1 cellular context compared by ENCODE assay signal in the genomic region with DNA sequence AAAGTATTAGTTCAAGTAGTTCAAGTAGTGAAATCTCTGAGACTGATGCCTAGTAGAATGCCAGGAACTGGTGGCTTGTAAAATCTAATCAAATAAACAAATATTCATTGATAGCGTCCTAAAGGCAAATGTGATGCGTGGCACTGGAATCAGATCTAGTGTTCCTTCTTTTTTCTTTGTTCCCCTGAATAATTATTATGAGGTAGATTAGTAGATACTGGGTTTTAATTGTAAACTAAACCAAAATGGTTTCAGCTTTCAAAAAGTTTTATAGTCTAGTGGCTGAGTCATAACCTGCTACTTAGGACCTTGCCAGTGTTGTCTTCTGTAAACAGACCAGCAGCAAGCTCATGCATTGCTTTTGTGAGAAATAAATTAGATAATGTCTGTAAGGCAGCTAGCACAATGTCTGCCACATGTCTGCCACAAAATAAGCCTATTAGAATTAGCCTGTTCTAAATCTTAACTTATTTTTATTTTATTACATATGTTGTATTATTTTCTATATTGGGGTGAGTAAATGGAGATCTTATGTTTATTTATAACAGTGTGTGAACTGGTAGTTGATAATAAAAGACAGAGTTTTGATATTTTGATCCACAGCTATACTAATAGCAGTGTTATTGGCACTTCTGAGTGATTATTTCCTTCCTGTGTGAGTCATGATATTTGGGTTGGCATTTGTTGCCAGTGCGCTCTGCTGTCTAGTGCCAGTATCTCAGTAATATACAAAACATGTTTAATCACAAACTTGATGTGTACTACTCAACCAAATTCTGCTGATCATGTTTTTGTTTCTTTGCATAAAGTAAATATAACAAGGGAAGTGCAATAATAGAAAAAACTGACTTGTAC.
TF ChIP-seq lines count a peak whose summit lies in the region.

No MANE protein-coding gene starts in this region.

TF ChIP-seq in HepG2, 621 proteins besides CTCF, POLR2A, EP300 and RAD21 (continued from another document):
- TF ChIP-seq, protein P1, sequence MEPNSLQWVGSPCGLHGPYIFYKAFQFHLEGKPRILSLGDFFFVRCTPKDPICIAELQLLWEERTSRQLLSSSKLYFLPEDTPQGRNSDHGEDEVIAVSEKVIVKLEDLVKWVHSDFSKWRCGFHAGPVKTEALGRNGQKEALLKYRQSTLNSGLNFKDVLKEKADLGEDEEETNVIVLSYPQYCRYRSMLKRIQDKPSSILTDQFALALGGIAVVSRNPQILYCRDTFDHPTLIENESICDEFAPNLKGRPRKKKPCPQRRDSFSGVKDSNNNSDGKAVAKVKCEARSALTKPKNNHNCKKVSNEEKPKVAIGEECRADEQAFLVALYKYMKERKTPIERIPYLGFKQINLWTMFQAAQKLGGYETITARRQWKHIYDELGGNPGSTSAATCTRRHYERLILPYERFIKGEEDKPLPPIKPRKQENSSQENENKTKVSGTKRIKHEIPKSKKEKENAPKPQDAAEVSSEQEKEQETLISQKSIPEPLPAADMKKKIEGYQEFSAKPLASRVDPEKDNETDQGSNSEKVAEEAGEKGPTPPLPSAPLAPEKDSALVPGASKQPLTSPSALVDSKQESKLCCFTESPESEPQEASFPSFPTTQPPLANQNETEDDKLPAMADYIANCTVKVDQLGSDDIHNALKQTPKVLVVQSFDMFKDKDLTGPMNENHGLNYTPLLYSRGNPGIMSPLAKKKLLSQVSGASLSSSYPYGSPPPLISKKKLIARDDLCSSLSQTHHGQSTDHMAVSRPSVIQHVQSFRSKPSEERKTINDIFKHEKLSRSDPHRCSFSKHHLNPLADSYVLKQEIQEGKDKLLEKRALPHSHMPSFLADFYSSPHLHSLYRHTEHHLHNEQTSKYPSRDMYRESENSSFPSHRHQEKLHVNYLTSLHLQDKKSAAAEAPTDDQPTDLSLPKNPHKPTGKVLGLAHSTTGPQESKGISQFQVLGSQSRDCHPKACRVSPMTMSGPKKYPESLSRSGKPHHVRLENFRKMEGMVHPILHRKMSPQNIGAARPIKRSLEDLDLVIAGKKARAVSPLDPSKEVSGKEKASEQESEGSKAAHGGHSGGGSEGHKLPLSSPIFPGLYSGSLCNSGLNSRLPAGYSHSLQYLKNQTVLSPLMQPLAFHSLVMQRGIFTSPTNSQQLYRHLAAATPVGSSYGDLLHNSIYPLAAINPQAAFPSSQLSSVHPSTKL (CRISPR knock-in tag; IDR thresholded peaks at IDR 0.05) = peak; percentile 15; the same call in 1 of the 2 replicates
